Comparison of ENCODE assay signal across 2 cellular contexts in genomic region chr16:86581458-86581857, GRCh38.
TF ChIP-seq lines count a peak whose summit lies in the region.

No MANE protein-coding gene starts in this region.

TF ChIP-seq in SK-N-SH, 30 proteins besides CTCF, POLR2A, EP300 and RAD21:
- no peak for TF ChIP-seq MEF2A (IDR thresholded peaks at IDR 0.05; ENCODE audit: borderline replicate concordance, low read depth)
- TF ChIP-seq ELF1 (IDR thresholded peaks at IDR 0.05) = no peak
- no peak for TF ChIP-seq SMC3 (IDR thresholded peaks at IDR 0.05; ENCODE audit: low read depth, low read length)
- no peak for TF ChIP-seq FOXJ3 (CRISPR knock-in tag; IDR thresholded peaks at IDR 0.05)
- no peak for TF ChIP-seq PBX3 (IDR thresholded peaks at IDR 0.05)
- TF ChIP-seq GATA2 (CRISPR knock-in tag; IDR thresholded peaks at IDR 0.05) = no peak
- no peak for TF ChIP-seq IRF3 (IDR thresholded peaks at IDR 0.05; ENCODE audit: low read depth, low read length)
- TF ChIP-seq USF2 (IDR thresholded peaks at IDR 0.05; ENCODE audit: borderline replicate concordance, low read depth, low read length) = no peak
- TF ChIP-seq FOXM1 (IDR thresholded peaks at IDR 0.05; ENCODE audit: low read depth) = no peak
TF ChIP-seq in SK-N-SH: peak in this region for 0.

TF ChIP-seq in SK-N-SH treated with all-trans-retinoic acid at 6 μM for 48 hours, 23 proteins besides CTCF, POLR2A, EP300 and RAD21:
- no peak for TF ChIP-seq TOX (CRISPR knock-in tag; IDR thresholded peaks at IDR 0.05; ENCODE audit: borderline replicate concordance)
- TF ChIP-seq CSRNP3 (CRISPR knock-in tag; IDR thresholded peaks at IDR 0.05) = no peak
- TF ChIP-seq ZFP30 (CRISPR knock-in tag; IDR thresholded peaks at IDR 0.05) = no peak
- TF ChIP-seq ZC3H10 (CRISPR knock-in tag; IDR thresholded peaks at IDR 0.05) = no peak
- no peak for TF ChIP-seq POU6F1 (CRISPR knock-in tag; IDR thresholded peaks at IDR 0.05; ENCODE audit: borderline replicate concordance, low read depth)
- no peak for TF ChIP-seq PPARA (CRISPR knock-in tag; IDR thresholded peaks at IDR 0.05; ENCODE audit: borderline replicate concordance)
- TF ChIP-seq ARNTL (CRISPR knock-in tag; IDR thresholded peaks at IDR 0.05; ENCODE audit: borderline replicate concordance, low read depth) = no peak
- no peak for TF ChIP-seq ZNF70 (CRISPR knock-in tag; IDR thresholded peaks at IDR 0.05)
- no peak for TF ChIP-seq GLIS3 (CRISPR knock-in tag; IDR thresholded peaks at IDR 0.05)
- TF ChIP-seq PATZ1 (CRISPR knock-in tag; IDR thresholded peaks at IDR 0.05; ENCODE audit: borderline replicate concordance) = no peak
- no peak for TF ChIP-seq OSR1 (CRISPR knock-in tag; IDR thresholded peaks at IDR 0.05)
- TF ChIP-seq TSHZ2 (CRISPR knock-in tag; IDR thresholded peaks at IDR 0.05) = no peak
- no peak for TF ChIP-seq BACH2 (CRISPR knock-in tag; IDR thresholded peaks at IDR 0.05; ENCODE audit: borderline replicate concordance)
- TF ChIP-seq CREB5 (CRISPR knock-in tag; IDR thresholded peaks at IDR 0.05; ENCODE audit: low read depth) = no peak
- no peak for TF ChIP-seq ZNF8 (CRISPR knock-in tag; IDR thresholded peaks at IDR 0.05)
- no peak for TF ChIP-seq CSDC2 (CRISPR knock-in tag; IDR thresholded peaks at IDR 0.05)
- no peak for TF ChIP-seq TCF4 (CRISPR knock-in tag; IDR thresholded peaks at IDR 0.05; ENCODE audit: borderline replicate concordance)
- no peak for TF ChIP-seq ESRRG (CRISPR knock-in tag; IDR thresholded peaks at IDR 0.05)
- no peak for TF ChIP-seq ISL1 (CRISPR knock-in tag; IDR thresholded peaks at IDR 0.05)
- TF ChIP-seq ZNF565 (CRISPR knock-in tag; conservative IDR thresholded peaks at IDR 0.05; ENCODE audit: low read depth) = no peak
TF ChIP-seq in SK-N-SH treated with all-trans-retinoic acid at 6 μM for 48 hours: peak in this region for 0.
